2 cellular contexts compared by ENCODE assay signal in the genomic region with DNA sequence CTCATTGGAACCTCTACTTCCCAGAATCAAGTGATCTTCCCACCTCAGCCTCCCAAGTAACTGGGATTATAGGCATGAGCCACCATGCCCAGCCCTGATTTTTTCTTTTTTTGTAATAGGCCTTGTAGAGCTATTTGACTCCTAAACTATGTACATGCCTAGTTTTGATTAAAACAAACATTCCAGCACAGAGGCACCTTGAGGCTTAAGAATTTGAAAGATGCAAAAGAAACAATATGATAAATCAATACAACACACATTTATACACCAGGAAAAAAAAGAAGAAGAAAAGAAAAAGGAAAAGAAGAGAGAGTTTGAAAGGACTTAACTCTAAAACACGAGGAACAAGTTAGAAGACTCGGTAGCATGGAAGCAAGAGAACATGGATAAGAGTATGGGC.
TF ChIP-seq lines count a peak whose summit lies in the region.

No MANE protein-coding gene starts in this region.

TF ChIP-seq in HCT116, 20 proteins besides CTCF, POLR2A, EP300 and RAD21:
- TF ChIP-seq ZFX (IDR thresholded peaks at IDR 0.05) (no peak), YY1 (IDR thresholded peaks at IDR 0.05; ENCODE audit: extremely low read depth, insufficient replicate concordance, low read depth, low read length) (no peak), SP1 (IDR thresholded peaks at IDR 0.05; ENCODE audit: low read depth) (no peak), EGR1 (IDR thresholded peaks at IDR 0.05; ENCODE audit: low read depth) (no peak), ZNF274 (IDR thresholded peaks at IDR 0.05; ENCODE audit: low read depth, low read length) (no peak), SIN3A (IDR thresholded peaks at IDR 0.05; ENCODE audit: low read depth) (no peak), CEBPB (IDR thresholded peaks at IDR 0.05; ENCODE audit: low read depth) (no peak), JUND (IDR thresholded peaks at IDR 0.05) (no peak), TCF7L2 (IDR thresholded peaks at IDR 0.05; ENCODE audit: borderline replicate concordance, extremely low read depth, insufficient read depth, insufficient read length) (no peak)
- TF ChIP-seq, protein P1, sequence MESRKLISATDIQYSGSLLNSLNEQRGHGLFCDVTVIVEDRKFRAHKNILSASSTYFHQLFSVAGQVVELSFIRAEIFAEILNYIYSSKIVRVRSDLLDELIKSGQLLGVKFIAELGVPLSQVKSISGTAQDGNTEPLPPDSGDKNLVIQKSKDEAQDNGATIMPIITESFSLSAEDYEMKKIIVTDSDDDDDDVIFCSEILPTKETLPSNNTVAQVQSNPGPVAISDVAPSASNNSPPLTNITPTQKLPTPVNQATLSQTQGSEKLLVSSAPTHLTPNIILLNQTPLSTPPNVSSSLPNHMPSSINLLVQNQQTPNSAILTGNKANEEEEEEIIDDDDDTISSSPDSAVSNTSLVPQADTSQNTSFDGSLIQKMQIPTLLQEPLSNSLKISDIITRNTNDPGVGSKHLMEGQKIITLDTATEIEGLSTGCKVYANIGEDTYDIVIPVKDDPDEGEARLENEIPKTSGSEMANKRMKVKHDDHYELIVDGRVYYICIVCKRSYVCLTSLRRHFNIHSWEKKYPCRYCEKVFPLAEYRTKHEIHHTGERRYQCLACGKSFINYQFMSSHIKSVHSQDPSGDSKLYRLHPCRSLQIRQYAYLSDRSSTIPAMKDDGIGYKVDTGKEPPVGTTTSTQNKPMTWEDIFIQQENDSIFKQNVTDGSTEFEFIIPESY (IDR thresholded peaks at IDR 0.05; ENCODE audit: extremely low read depth, insufficient replicate concordance, low read length) = no peak
- TF ChIP-seq, protein P2, sequence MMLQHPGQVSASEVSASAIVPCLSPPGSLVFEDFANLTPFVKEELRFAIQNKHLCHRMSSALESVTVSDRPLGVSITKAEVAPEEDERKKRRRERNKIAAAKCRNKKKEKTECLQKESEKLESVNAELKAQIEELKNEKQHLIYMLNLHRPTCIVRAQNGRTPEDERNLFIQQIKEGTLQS (IDR thresholded peaks at IDR 0.05) = no peak
- TF ChIP-seq, protein P3, sequence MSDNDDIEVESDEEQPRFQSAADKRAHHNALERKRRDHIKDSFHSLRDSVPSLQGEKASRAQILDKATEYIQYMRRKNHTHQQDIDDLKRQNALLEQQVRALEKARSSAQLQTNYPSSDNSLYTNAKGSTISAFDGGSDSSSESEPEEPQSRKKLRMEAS (IDR thresholded peaks at IDR 0.05) = no peak

TF ChIP-seq in endothelial cell of umbilical vein, 7 proteins besides CTCF, POLR2A, EP300 and RAD21:
- TF ChIP-seq EZH2 (IDR thresholded peaks at IDR 0.05; ENCODE audit: borderline replicate concordance, low read depth, low read length, severe bottlenecking) (no peak), MYC (IDR thresholded peaks at IDR 0.05; ENCODE audit: low read depth, low read length) (no peak)
- TF ChIP-seq, protein P3 (IDR thresholded peaks at IDR 0.05; ENCODE audit: insufficient read depth, insufficient read length) = no peak
